ENCODE assay signal across 1 cellular context in the genomic region with DNA sequence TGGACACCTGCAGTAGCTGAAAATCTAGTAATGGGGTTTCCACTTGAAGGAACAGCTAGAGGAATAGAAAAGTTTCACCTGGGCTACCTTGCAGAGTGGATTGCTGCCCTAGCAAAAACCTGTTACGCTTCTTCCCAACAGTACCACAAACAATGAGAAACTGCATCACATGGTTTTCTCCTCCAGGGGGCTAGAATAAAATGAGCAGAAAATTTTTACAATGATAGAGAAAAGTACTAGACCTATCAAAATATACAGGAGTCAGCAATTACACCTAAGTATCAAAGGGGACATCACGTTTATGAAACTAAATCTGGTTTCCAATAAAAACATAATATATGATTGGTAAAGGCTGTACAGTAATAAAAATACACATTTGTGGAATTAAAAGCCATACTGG.
TF ChIP-seq lines count a peak whose summit lies in the region.

No MANE protein-coding gene starts in this region.

TF ChIP-seq in HepG2, 621 proteins besides CTCF, POLR2A, EP300 and RAD21:
- TF ChIP-seq MAFK (conservative IDR thresholded peaks at IDR 0.05 in 1 of 2, IDR thresholded peaks at IDR 0.05 in 1 of 2; ENCODE audit: low read length in 2 of 2), result peak in 1 of 2 experiments; percentile 63; a peak in 2 of 4 replicates
- TF ChIP-seq ZSCAN12 (CRISPR knock-in tag; IDR thresholded peaks at IDR 0.05), result no peak
- TF ChIP-seq MAFF (IDR thresholded peaks at IDR 0.05; ENCODE audit: low read depth, low read length), result 0 out of 2 replicates have a peak, but pooled peaks have one; percentile 39
